Comparison of ENCODE assay signal across 10 cellular contexts in genomic region chr13:95002968-95003813, GRCh38.
DNase-seq lines count a peak whose midpoint lies in the region; ATAC-seq and TF ChIP-seq lines count a peak whose summit lies in the region.
"Had no signal": no experiment of that assay in that cellular context is flagged by ENCODE, and none has a peak within 500 bp of the region (broad histone marks: within the 10 kb centered on the region; RNA-seq: fewer than 3 reads in every experiment).

No MANE protein-coding gene starts in this region.

- ATAC-seq in GM18498 (IDR thresholded peaks at IDR 0.05; ENCODE audit: unreplicated experiment) (no peak), HG03095 (IDR thresholded peaks at IDR 0.05; ENCODE audit: unreplicated experiment) (no peak)
- no peak for ATAC-seq in stimulated activated naive B cell treated with anti-CD40 and anti-IgM and Interleukin-4, amounts not matched to agents 10 μg/mL and 1 μg/mL and 100 μg/mL, for 72 hours (replicated peaks)

- peak overlapping the region; percentile 38 for H2AFZ ChIP-seq in mammary epithelial cell (ENCODE audit: low read depth, low read length)

- no peaks in the 10 kb centered on the region for H3K79me2 ChIP-seq in mammary epithelial cell (ENCODE audit: insufficient read depth, low read length)

- H3K4me3 ChIP-seq in BLaER1 (peak overlapping the region; percentile 61), mammary epithelial cell (replicated peaks in 1 of 3; ENCODE audit: insufficient read depth in 1 of 3, low read depth in 2 of 3, low read length in 3 of 3) (no peak overlapping the region), mesodermal cell (ENCODE audit: extremely low read depth, insufficient read depth, low read length, poor library complexity, severe bottlenecking) (peak overlapping the region; percentile 16)
- H3K4me3 ChIP-seq: SK-N-MC had no signal

- peak overlapping the region; percentile 87 for H3K4me2 ChIP-seq in BLaER1
- H3K4me2 ChIP-seq in mammary epithelial cell (ENCODE audit: insufficient read depth, low read depth, low read length) = peak overlapping the region; percentile 54

- DNase-seq in NCI-H1417 (lab: John Stamatoyannopoulos, UW) (peak; percentile 90 to 98 (median 93)), mammary epithelial cell (no peak), NAMALWA (ENCODE audit: low spot score) (no peak)
- DNase-seq in stimulated activated naive B cell treated with anti-CD40 and anti-IgM and Interleukin-4, amounts not matched to agents 10 μg/mL and 1 μg/mL and 100 μg/mL, for 72 hours = no peak
- DNase-seq: hippocampal formation had no signal

- H3K9me3 ChIP-seq in BLaER1 = no peaks in the 10 kb centered on the region
- no peaks in the 10 kb centered on the region for H3K9me3 ChIP-seq in mammary epithelial cell (replicated peaks; ENCODE audit: insufficient read depth, low read length)
- H3K9me3 ChIP-seq in mesodermal cell (ENCODE audit: control insufficient read depth, low read length) = no peaks in the 10 kb centered on the region

- in situ Hi-C loops in mammary epithelial cell (cut with MboI; ENCODE audit: low sequenced_read_pairs in 2 of 2) = no loop called here

- no peak overlapping the region for H3K4me3 Mint-ChIP-seq in stimulated activated naive B cell treated with anti-CD40 and anti-IgM and Interleukin-4, amounts not matched to agents 10 μg/mL and 1 μg/mL and 100 μg/mL, for 72 hours

- no peak overlapping the region for H3K27ac ChIP-seq in BLaER1
- no peak overlapping the region for H3K27ac ChIP-seq in mammary epithelial cell (ENCODE audit: insufficient read depth, low read depth, low read length)
- H3K27ac ChIP-seq in mesodermal cell (ENCODE audit: low read depth, low read length, severe bottlenecking) = no peak overlapping the region
- H3K27ac ChIP-seq: SK-N-MC had no signal

- H3K4me1 ChIP-seq in BLaER1 (peaks cover 11% of the 10 kb centered on the region), mammary epithelial cell (ENCODE audit: insufficient read depth, low read length) (peaks cover 9% of the 10 kb centered on the region), mesodermal cell (ENCODE audit: control insufficient read depth, insufficient read depth, low read length, poor library complexity, severe bottlenecking) (no peaks in the 10 kb centered on the region)

- CTCF ChIA-PET in mammary epithelial cell (lab: Charles Lee; ENCODE audit: low non-redundant PET) = no interaction called here

- intact Hi-C loops in mammary epithelial cell (cut with micrococcal nuclease) = no loop called here

- no peak for TF ChIP-seq CTCF in mammary epithelial cell (conservative IDR thresholded peaks at IDR 0.05 in 1 of 2, IDR thresholded peaks at IDR 0.05 in 1 of 2; ENCODE audit: extremely low read depth in 1 of 2, insufficient read depth in 1 of 2, low read depth in 1 of 2, low read length in 2 of 2)

- BruUV-seq in mammary epithelial cell (replicated peaks; lab: Mats Ljungman, UMichigan) = no TSS peak

- peaks cover 28 to 33% of the 10 kb centered on the region in 2 donors for H3K27me3 Mint-ChIP-seq in stimulated activated naive B cell treated with anti-CD40 and anti-IgM and Interleukin-4, amounts not matched to agents 10 μg/mL and 1 μg/mL and 100 μg/mL, for 72 hours

- H3K4me1 Mint-ChIP-seq in stimulated activated naive B cell treated with anti-CD40 and anti-IgM and Interleukin-4, amounts not matched to agents 10 μg/mL and 1 μg/mL and 100 μg/mL, for 72 hours = no peaks in the 10 kb centered on the region

- 48% methylated on average over 4 of the region's 46 CpGs for WGBS in mammary epithelial cell (ENCODE audit: low coverage, missing lambda C conversion rate)
- 16 to 20% methylated on average over 20 to 33 of the region's 46 CpGs for WGBS in mesodermal cell (ENCODE audit: insufficient coverage in 2 of 2), 2 experiments

- no peak overlapping the region for H3K27ac Mint-ChIP-seq in stimulated activated naive B cell treated with anti-CD40 and anti-IgM and Interleukin-4, amounts not matched to agents 10 μg/mL and 1 μg/mL and 100 μg/mL, for 72 hours

- no peaks in the 10 kb centered on the region for H3K36me3 Mint-ChIP-seq in stimulated activated naive B cell treated with anti-CD40 and anti-IgM and Interleukin-4, amounts not matched to agents 10 μg/mL and 1 μg/mL and 100 μg/mL, for 72 hours

- no peaks in the 10 kb centered on the region for H4K20me1 ChIP-seq in BLaER1
- no peaks in the 10 kb centered on the region for H4K20me1 ChIP-seq in mammary epithelial cell (ENCODE audit: insufficient read depth, low read length)

- H3K9ac ChIP-seq in BLaER1 (peak overlapping the region; percentile 31; the same call in 1 of the 2 replicates), mammary epithelial cell (ENCODE audit: insufficient read depth, low read length) (no peak overlapping the region)

- no peaks in the 10 kb centered on the region for H3K9me3 Mint-ChIP-seq in stimulated activated naive B cell treated with anti-CD40 and anti-IgM and Interleukin-4, amounts not matched to agents 10 μg/mL and 1 μg/mL and 100 μg/mL, for 72 hours

- dilution Hi-C loops in mammary epithelial cell (cut with HindIII; ENCODE audit: low sequenced_read_pairs) = no loop called here

- H3K36me3 ChIP-seq in BLaER1 = no peaks in the 10 kb centered on the region
- no peaks in the 10 kb centered on the region for H3K36me3 ChIP-seq in mammary epithelial cell (ENCODE audit: insufficient read depth, low read length)
- H3K36me3 ChIP-seq in mesodermal cell (ENCODE audit: control insufficient read depth, insufficient read depth, low read length) = no peaks in the 10 kb centered on the region

- H3K27me3 ChIP-seq in BLaER1 = peaks cover 5% of the 10 kb centered on the region
- H3K27me3 ChIP-seq in mammary epithelial cell (ENCODE audit: insufficient read depth, low read length) = peaks cover 5% of the 10 kb centered on the region

Comparison
In these comparisons a context has a peak if more than half of its experiments do, and no peak if none do; other contexts are left out.
1. H3K4me3 ChIP-seq: peak in BLaER1 (single experiment) and mesodermal cell (single experiment); none in mammary epithelial cell (0 of 3).
2. DNase-seq: peak in NCI-H1417 (3 of 3); none in mammary epithelial cell (single experiment), NAMALWA (single experiment) and stimulated activated naive B cell treated with anti-CD40 and anti-IgM and Interleukin-4, amounts not matched to agents 10 μg/mL and 1 μg/mL and 100 μg/mL, for 72 hours (single experiment).